ENCODE assay signal across 10 cellular contexts in genomic region chr7:116231543-116232401, GRCh38. TPM values are rescaled to one million over a fixed set of nuclear protein-coding genes. Genes with fewer than 3 reads are reported as not detected.
DNase-seq lines count a peak whose midpoint lies in the region; ATAC-seq and TF ChIP-seq lines count a peak whose summit lies in the region.
"Had no signal": no experiment of that assay in that cellular context is flagged by ENCODE, and none has a peak within 500 bp of the region (broad histone marks: within the 10 kb centered on the region; RNA-seq: fewer than 3 reads in every experiment).

No MANE protein-coding gene starts in this region.

- no peak overlapping the region for H3K27ac ChIP-seq in CD4-positive, alpha-beta T cell (ENCODE audit: low read depth, low read length)

- intact Hi-C loops in CD4-positive, alpha-beta T cell (cut with DNase I, micrococcal nuclease), result loop anchor here (2.0 to 10.0 kb wide), 2 partner anchors 13 to 893 kb away; no protein-coding TSS in a partner anchor
- intact Hi-C loops in natural killer cell (cut with micrococcal nuclease), result loop anchor here (1.0 kb wide), 1 partner anchor 7 kb away; no protein-coding TSS in a partner anchor

- H3K4me1 Mint-ChIP-seq in CD4-positive, alpha-beta T cell (ENCODE audit: low read depth), result peaks cover 97% of the 10 kb centered on the region
- peaks cover 73 to 81% of the 10 kb centered on the region in 2 donors for H3K4me1 Mint-ChIP-seq in natural killer cell

- no peaks in the 10 kb centered on the region for H3K27me3 Mint-ChIP-seq in CD4-positive, alpha-beta T cell
- no peaks in the 10 kb centered on the region for H3K27me3 Mint-ChIP-seq in natural killer cell (ENCODE audit: low read depth in 2 of 2)
- H3K27me3 Mint-ChIP-seq: dendritic cell treated with granulocyte-macrophage colony-stimulating factor and Interleukin-4, amounts not matched to agents 40 ng/mL and 50 ng/mL, for 4 days had no signal

- no peaks in the 10 kb centered on the region for H3F3A ChIP-seq in Loucy (ENCODE audit: low read depth)

- no peak for DNase-seq in CD4-positive, alpha-beta T cell
- DNase-seq in choroid plexus epithelial cell (ENCODE audit: low read depth) (peak; percentile 85), natural killer cell (no peak), amygdala (lab: John Stamatoyannopoulos, UW) (no peak)

- no peak for TF ChIP-seq CTCF in CD4-positive, alpha-beta T cell (IDR thresholded peaks at IDR 0.05)
- TF ChIP-seq CTCF in Loucy (conservative IDR thresholded peaks at IDR 0.05; ENCODE audit: low read length) (no peak), choroid plexus epithelial cell (conservative IDR thresholded peaks at IDR 0.05; ENCODE audit: low read depth, low read length) (no peak), natural killer cell (IDR thresholded peaks at IDR 0.05) (no peak)

- no peaks in the 10 kb centered on the region for H4K20me1 ChIP-seq in Loucy (ENCODE audit: insufficient read depth, low read length, poor library complexity, severe bottlenecking)

- H3K9ac ChIP-seq in Loucy (ENCODE audit: low read depth, low read length, poor library complexity, severe bottlenecking), result no peak overlapping the region

- no peak overlapping the region for H3K4me2 ChIP-seq in Loucy (ENCODE audit: low read depth, low read length, poor library complexity, severe bottlenecking)

- no peak for ATAC-seq in CD4-positive, alpha-beta T cell (ENCODE audit: poor library complexity)
- ATAC-seq in natural killer cell, result no peak
- ATAC-seq in GM19397 (IDR thresholded peaks at IDR 0.05; ENCODE audit: unreplicated experiment), result no peak
- no peak for ATAC-seq in GM18502 (IDR thresholded peaks at IDR 0.05; ENCODE audit: poor library complexity, unreplicated experiment)
- no peak for ATAC-seq in GM18909 (IDR thresholded peaks at IDR 0.05; ENCODE audit: poor library complexity, unreplicated experiment)

- H3K4me1 ChIP-seq in Loucy (ENCODE audit: insufficient read depth, low read length, poor library complexity, severe bottlenecking), result peaks cover 33% of the 10 kb centered on the region

- H3K27ac Mint-ChIP-seq in CD4-positive, alpha-beta T cell, result peak overlapping the region; percentile 65
- peak overlapping the region; percentile 93 to 94 for H3K27ac Mint-ChIP-seq in natural killer cell

- H3K9me2 ChIP-seq in Loucy (replicated peaks; ENCODE audit: low read depth, low read length), result no peaks in the 10 kb centered on the region

- no peaks in the 10 kb centered on the region for H3K79me2 ChIP-seq in Loucy (ENCODE audit: insufficient read depth, low read length)

- no peaks in the 10 kb centered on the region for H3K27me3 ChIP-seq in CD4-positive, alpha-beta T cell (ENCODE audit: control insufficient read depth, insufficient read depth, low read length)
- no peaks in the 10 kb centered on the region for H3K27me3 ChIP-seq in Loucy (ENCODE audit: insufficient read depth, low read length, poor library complexity, severe bottlenecking)

- H2AFZ ChIP-seq in Loucy (ENCODE audit: low read length), result 0 out of 2 replicates have a peak overlapping the region, but pooled peaks have one; percentile 27

- H3K9me3 Mint-ChIP-seq in CD4-positive, alpha-beta T cell, result no peaks in the 10 kb centered on the region
- no peaks in the 10 kb centered on the region for H3K9me3 Mint-ChIP-seq in natural killer cell
- H3K9me3 Mint-ChIP-seq: dendritic cell treated with granulocyte-macrophage colony-stimulating factor and Interleukin-4, amounts not matched to agents 40 ng/mL and 50 ng/mL, for 4 days had no signal

- no peaks in the 10 kb centered on the region for H3K36me3 ChIP-seq in Loucy (ENCODE audit: insufficient read depth, low read length)

- POLR2A ChIA-PET in CD4-positive, alpha-beta T cell (lab: Charles Lee), result interaction anchor here (0.6 to 8.3 kb wide), 5 partner anchors 12 to 52 kb away, joined by 4 to 117 read pairs (median 5); partner anchors contain the start of gene TES

- H3K36me3 Mint-ChIP-seq in CD4-positive, alpha-beta T cell (ENCODE audit: low read depth), result peaks cover 8% of the 10 kb centered on the region
- H3K36me3 Mint-ChIP-seq in natural killer cell, result no peaks in the 10 kb centered on the region

- H3K4me3 ChIP-seq in Loucy (ENCODE audit: low read length, poor library complexity, severe bottlenecking) (no peak overlapping the region), choroid plexus epithelial cell (ENCODE audit: low read depth, low read length) (no peak overlapping the region)
- H3K4me3 ChIP-seq: skin epidermis had no signal

- peak overlapping the region; percentile 22 for H3K4me3 Mint-ChIP-seq in CD4-positive, alpha-beta T cell
- peak overlapping the region; percentile 71 for H3K4me3 Mint-ChIP-seq in natural killer cell
- H3K4me3 Mint-ChIP-seq: dendritic cell treated with granulocyte-macrophage colony-stimulating factor and Interleukin-4, amounts not matched to agents 40 ng/mL and 50 ng/mL, for 4 days had no signal

- H3K9me3 ChIP-seq in CD4-positive, alpha-beta T cell (ENCODE audit: control insufficient read depth, low read length), result no peaks in the 10 kb centered on the region
- no peaks in the 10 kb centered on the region for H3K9me3 ChIP-seq in Loucy (ENCODE audit: insufficient read depth, low read depth, low read length)

- CTCF ChIA-PET in CD4-positive, alpha-beta T cell (lab: Charles Lee), result interaction anchor here (1.3 to 2.4 kb wide), 3 partner anchors 21 to 51 kb away, joined by 3 to 13 read pairs (median 3); partner anchors contain the start of gene TES

RNA-seq across cellular contexts. Expression of gene TES, which starts 21.4 kb away (rescaled TPM):
- total RNA-seq in CD4-positive, alpha-beta T cell, result 100 to 1,000 TPM; 114 to 120 TPM
- total RNA-seq in natural killer cell, result 100 to 1,000 TPM; 220 to 269 (median 227) TPM
